In genomic region chr17:42380935-42381334, GRCh38 we compare ENCODE assay signal across 1 cellular context.
TF ChIP-seq lines count a peak whose summit lies in the region.

No MANE protein-coding gene starts in this region.

TF ChIP-seq in GM23338, 12 proteins besides CTCF, POLR2A, EP300 and RAD21 (continued from another document):
- TF ChIP-seq REST (IDR thresholded peaks at IDR 0.05; ENCODE audit: unreplicated experiment) (no peak), ZNF114 (CRISPR knock-in tag; IDR thresholded peaks at IDR 0.05) (no peak), EZH2phosphoT487 (IDR thresholded peaks at IDR 0.05; ENCODE audit: unreplicated experiment) (no peak), ZNF462 (CRISPR knock-in tag; IDR thresholded peaks at IDR 0.05) (no peak), JUNB (IDR thresholded peaks at IDR 0.05; ENCODE audit: unreplicated experiment) (no peak)
